ENCODE assay signal across 10 cellular contexts in the genomic region with DNA sequence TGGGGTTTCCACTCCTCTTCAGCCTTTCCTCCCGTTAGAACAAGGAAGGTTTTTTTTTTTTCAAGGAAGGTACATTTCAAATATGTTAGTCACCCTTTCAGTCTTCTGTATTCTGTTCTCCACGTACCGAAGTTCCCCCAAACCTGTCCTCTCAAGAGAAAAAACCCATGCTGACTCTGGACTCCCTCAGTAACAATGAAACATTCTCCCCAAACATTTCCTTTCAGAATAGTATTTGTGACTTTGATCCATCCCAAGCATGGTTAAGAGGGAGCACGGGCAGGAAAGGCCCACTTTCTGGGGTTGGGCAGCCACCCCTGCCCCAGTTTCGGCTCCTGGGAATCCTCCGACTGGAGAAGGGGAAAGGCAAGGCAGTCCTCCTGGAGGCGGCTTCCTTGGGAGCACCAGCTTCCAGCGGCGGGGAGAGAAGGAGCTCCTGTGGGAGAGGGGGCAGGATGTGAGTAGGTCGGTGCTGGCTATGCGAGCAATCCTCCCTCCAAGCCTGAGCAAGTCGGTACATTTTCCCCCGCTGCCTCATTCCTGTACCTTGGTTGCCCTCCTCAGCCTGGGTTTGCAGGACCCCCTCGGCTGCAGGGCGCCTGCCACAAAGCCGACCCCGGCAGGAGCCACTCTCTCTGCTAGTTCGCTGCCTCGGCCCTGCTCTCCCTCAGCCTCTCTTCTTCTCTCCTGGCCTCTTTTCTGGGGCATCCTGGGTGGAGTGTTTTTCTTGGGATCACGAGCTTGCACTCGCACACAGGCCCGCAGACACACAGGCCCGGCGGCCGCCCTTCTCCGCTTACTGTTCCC. TPM values are rescaled to one million over a fixed set of nuclear protein-coding genes. Genes with fewer than 3 reads are reported as not detected.
DNase-seq lines count a peak whose midpoint lies in the region; ATAC-seq and TF ChIP-seq lines count a peak whose summit lies in the region.
"Had no signal": no experiment of that assay in that cellular context is flagged by ENCODE, and none has a peak within 500 bp of the region (broad histone marks: within the 10 kb centered on the region; RNA-seq: fewer than 3 reads in every experiment).

No MANE protein-coding gene starts in this region.

- H3K27ac ChIP-seq in heart left ventricle (peak overlapping the region in 8 of 12 donors; percentile 9 to 93 (median 57)), mammary epithelial cell (ENCODE audit: insufficient read depth, low read depth, low read length) (peak overlapping the region; percentile 97), aorta (ENCODE audit: low read depth in 1 of 2, low read length in 2 of 2) (peak overlapping the region; percentile 53 to 73), dorsolateral prefrontal cortex (no peak overlapping the region)

- H3K4me3 ChIP-seq in heart left ventricle (peak overlapping the region in 10 of 12 donors; percentile 3 to 85 (median 54)), mammary epithelial cell (replicated peaks in 1 of 3; ENCODE audit: insufficient read depth in 1 of 3, low read depth in 2 of 3, low read length in 3 of 3) (peak overlapping the region; percentile 82 to 97 (median 91)), mononuclear cell (ENCODE audit: low read length) (peak overlapping the region; percentile 0), aorta (ENCODE audit: low read length in 2 of 2) (peak overlapping the region; percentile 80 to 91), dorsolateral prefrontal cortex (no peak overlapping the region)

- dilution Hi-C loops in mammary epithelial cell (cut with HindIII; ENCODE audit: low sequenced_read_pairs) = loop anchor here (5.0 kb wide), 1 partner anchor 241 kb away; no protein-coding TSS in a partner anchor

- BruUV-seq in mammary epithelial cell (replicated peaks; lab: Mats Ljungman, UMichigan) = no TSS peak

- WGBS in heart left ventricle, 4 donors = 4 to 7% (median 6%) methylated on average over 25 to 26 of the region's 26 CpGs
- WGBS in mammary epithelial cell (ENCODE audit: low coverage, missing lambda C conversion rate) = 2% methylated on average over 14 of the region's 26 CpGs
- 3 to 5% methylated on average over 26 of the region's 26 CpGs for WGBS in aorta, 2 donors

- intact Hi-C loops in heart left ventricle (cut with DNase I) = loop anchor here in 1 of 10 donors (5.0 kb wide), 1 partner anchor 34 kb away; a partner anchor contains a TSS
- intact Hi-C loops in Right ventricle myocardium superior (cut with DNase I) = no loop called here
- intact Hi-C loops in mammary epithelial cell (cut with micrococcal nuclease) = loop anchor here (1.0 to 5.0 kb wide), 4 partner anchors 51 to 244 kb away; no protein-coding TSS in a partner anchor
- intact Hi-C loops in aorta (cut with DNase I) = loop anchor here (2.0 to 5.0 kb wide), 5 partner anchors 19 to 1241 kb away; a partner anchor contains a TSS
- intact Hi-C loops in dorsolateral prefrontal cortex (cut with DNase I) = no loop called here

- TF ChIP-seq CTCF in heart left ventricle (IDR thresholded peaks at IDR 0.05) (no peak), mammary epithelial cell (conservative IDR thresholded peaks at IDR 0.05 in 1 of 2, IDR thresholded peaks at IDR 0.05 in 1 of 2; ENCODE audit: extremely low read depth in 1 of 2, insufficient read depth in 1 of 2, low read depth in 1 of 2, low read length in 2 of 2) (no peak), dorsolateral prefrontal cortex (IDR thresholded peaks at IDR 0.05 in 54 of 56, conservative IDR thresholded peaks at IDR 0.05 in 2 of 56; ENCODE audit: low read depth in 1 of 56, partially characterized antibody in 56 of 56) (no peak)

- H3K79me2 ChIP-seq in mammary epithelial cell (ENCODE audit: insufficient read depth, low read length) = peaks cover 89% of the 10 kb centered on the region

- in situ Hi-C loops in mammary epithelial cell (cut with MboI; ENCODE audit: low sequenced_read_pairs in 2 of 2) = no loop called here

- H3K4me2 ChIP-seq in mammary epithelial cell (ENCODE audit: insufficient read depth, low read depth, low read length) = peak overlapping the region; percentile 87

- no peak for TF ChIP-seq POLR2A in heart left ventricle (IDR thresholded peaks at IDR 0.05)

- CTCF ChIA-PET in mammary epithelial cell (lab: Charles Lee; ENCODE audit: low non-redundant PET) = interaction anchor here (0.6 to 0.9 kb wide), 4 partner anchors 37 to 415 kb away, joined by 3 to 29 read pairs (median 4); a partner anchor contains a TSS

- H4K20me1 ChIP-seq in mammary epithelial cell (ENCODE audit: insufficient read depth, low read length) = no peaks in the 10 kb centered on the region

- DNase-seq in heart left ventricle = no peak
- no peak for DNase-seq in Right ventricle myocardium superior
- peak; percentile 78 for DNase-seq in mammary epithelial cell
- DNase-seq in aorta = peak in 1 of 2 donors; percentile 58
- DNase-seq in dorsolateral prefrontal cortex = no peak
- DNase-seq in activated effector memory CD4-positive, alpha-beta T cell treated with anti-CD3 and anti-CD28 coated beads, Interleukin-2, amount 50 U/mL, for 16 hours = no peak
- DNase-seq in stimulated activated CD4-positive, alpha-beta T cell treated with anti-CD3 and anti-CD28 coated beads, Interleukin-12 subunit alpha, Interleukin-12 subunit beta, amount 100 ng/mL, for 4 hours = no peak
- DNase-seq: DND-41 had no signal

- H3K36me3 ChIP-seq in heart left ventricle (no peaks in the 10 kb centered on the region), mammary epithelial cell (ENCODE audit: insufficient read depth, low read length) (no peaks in the 10 kb centered on the region), aorta (ENCODE audit: control insufficient read depth in 1 of 2, insufficient read depth in 2 of 2, low read length in 1 of 2) (no peaks in the 10 kb centered on the region)
- H3K36me3 ChIP-seq: pancreas had no signal

- H2AFZ ChIP-seq in mammary epithelial cell (ENCODE audit: low read depth, low read length) = no peak overlapping the region

- H3K4me1 ChIP-seq in heart left ventricle = peaks cover 0 to 40% (median 15%) of the 10 kb centered on the region in 12 donors
- peaks cover 31% of the 10 kb centered on the region for H3K4me1 ChIP-seq in mammary epithelial cell (ENCODE audit: insufficient read depth, low read length)
- H3K4me1 ChIP-seq in mononuclear cell (ENCODE audit: insufficient read depth, low read length) = peaks cover 53% of the 10 kb centered on the region
- no peaks in the 10 kb centered on the region for H3K4me1 ChIP-seq in aorta (ENCODE audit: control insufficient read depth in 1 of 2, insufficient read depth in 2 of 2, low read length in 2 of 2)

- H3K9ac ChIP-seq in mammary epithelial cell (ENCODE audit: insufficient read depth, low read length) = peak overlapping the region; percentile 97

- peaks cover 65 to 100% (median 96%) of the 10 kb centered on the region in 9 donors for H3K27me3 ChIP-seq in heart left ventricle
- no peaks in the 10 kb centered on the region for H3K27me3 ChIP-seq in mammary epithelial cell (ENCODE audit: insufficient read depth, low read length)
- peaks cover 82% of the 10 kb centered on the region for H3K27me3 ChIP-seq in mononuclear cell (ENCODE audit: insufficient read depth, low read length)
- no peaks in the 10 kb centered on the region for H3K27me3 ChIP-seq in aorta (ENCODE audit: control insufficient read depth in 1 of 2, insufficient read depth in 2 of 2, low read length in 1 of 2)
- peaks cover 26 to 100% (median 100%) of the 10 kb centered on the region in 45 donors for H3K27me3 ChIP-seq in dorsolateral prefrontal cortex

- ATAC-seq in heart left ventricle = no peak
- no peak for ATAC-seq in Right ventricle myocardium superior (ENCODE audit: poor library complexity)
- ATAC-seq in aorta (ENCODE audit: low FRiP score) = peak; percentile 1

- H3K9me3 ChIP-seq in heart left ventricle (no peaks in the 10 kb centered on the region), mammary epithelial cell (replicated peaks; ENCODE audit: insufficient read depth, low read length) (no peaks in the 10 kb centered on the region), mononuclear cell (ENCODE audit: low read depth, low read length) (no peaks in the 10 kb centered on the region), aorta (ENCODE audit: control insufficient read depth, low read length) (no peaks in the 10 kb centered on the region)
- H3K9me3 ChIP-seq: pancreas had no signal

RNA-seq across cellular contexts. Expression of a gene that starts 2.1 kb away (rescaled TPM):
- total RNA-seq in heart left ventricle (under 1 TPM in 3 of 9 donors, not detected in 6; 0.12 to 0.66 (median 0.59) TPM), Right ventricle myocardium superior (0.13 TPM), mammary epithelial cell (1 to 10 TPM; 2.5 to 9.4 TPM), mononuclear cell (0.42 TPM), aorta (1 to 10 TPM; 1.3 to 1.6 TPM), dorsolateral prefrontal cortex (under 1 TPM in 2 of 120 experiments, not detected in 118; 0.21 to 0.27 TPM)
- polyA plus RNA-seq in heart left ventricle (under 1 TPM in 1 of 2 donors, not detected in 1; 0.07 TPM), mammary epithelial cell (6.0 TPM), aorta (under 1 TPM; 0.59 to 0.88 TPM)
- polyA minus RNA-seq in mammary epithelial cell = 14.9 TPM

RNA-seq across cellular contexts. Expression of a gene that starts 4.6 kb away (rescaled TPM):
- total RNA-seq in heart left ventricle = under 1 TPM in 2 of 9 donors, not detected in 7; 0.14 to 0.57 TPM
- under 1 TPM in 1 of 2 donors, not detected in 1; 0.03 TPM for polyA plus RNA-seq in heart left ventricle
- 0.11 TPM for total RNA-seq in Right ventricle myocardium superior
- total RNA-seq in mammary epithelial cell = 1 to 10 TPM in 1 of 2 donors, under 1 TPM in 1; 0.50 to 1.5 TPM
- polyA plus RNA-seq in mammary epithelial cell = 1.3 TPM
- polyA minus RNA-seq in mammary epithelial cell = 1.3 TPM
- total RNA-seq in mononuclear cell = 0.10 TPM
- total RNA-seq in aorta = 1 to 10 TPM; 1.6 to 4.7 TPM
- polyA plus RNA-seq in aorta = 1 to 10 TPM; 2.3 to 3.6 TPM
- not detected for total RNA-seq in dorsolateral prefrontal cortex

RNA-seq across cellular contexts. Expression of a gene that starts 32.7 kb away (rescaled TPM):
- total RNA-seq in heart left ventricle = 1 to 10 TPM in 3 of 9 donors, under 1 TPM in 5, not detected in 1; 0.23 to 2.6 (median 0.88) TPM
- under 1 TPM; 0.50 to 0.69 TPM for polyA plus RNA-seq in heart left ventricle
- total RNA-seq in Right ventricle myocardium superior = 0.97 TPM
- total RNA-seq in mammary epithelial cell = 1 to 10 TPM in 1 of 2 donors, not detected in 1; 1.5 TPM
- polyA plus RNA-seq in mammary epithelial cell = 1.8 TPM
- 9.3 TPM for polyA minus RNA-seq in mammary epithelial cell
- not detected for total RNA-seq in mononuclear cell
- total RNA-seq in aorta = 10 to 100 TPM in 1 of 2 donors, 1 to 10 TPM in 1; 5.6 to 11.6 TPM
- polyA plus RNA-seq in aorta = 10 to 100 TPM in 1 of 2 donors, 1 to 10 TPM in 1; 2.6 to 10.1 TPM
- total RNA-seq in dorsolateral prefrontal cortex = under 1 TPM in 2 of 120 experiments, not detected in 118; 0.38 to 0.66 TPM

RNA-seq across cellular contexts. Expression of a gene that starts 45.6 kb away (rescaled TPM):
- total RNA-seq in heart left ventricle (1 to 10 TPM in 1 of 9 donors, under 1 TPM in 2, not detected in 6; 0.28 to 2.8 (median 0.44) TPM), Right ventricle myocardium superior (0.62 TPM), mammary epithelial cell (10 to 100 TPM in 1 of 2 donors, 1 to 10 TPM in 1; 9.1 to 11.0 TPM), mononuclear cell (3.0 TPM), aorta (10 to 100 TPM in 1 of 2 donors, 1 to 10 TPM in 1; 8.0 to 11.8 TPM), dorsolateral prefrontal cortex (1 to 10 TPM in 1 of 120 experiments, under 1 TPM in 1, not detected in 118; 0.35 to 1.8 TPM)
- polyA plus RNA-seq in heart left ventricle (under 1 TPM in 1 of 2 donors, not detected in 1; 0.07 TPM), mammary epithelial cell (8.6 TPM), aorta (1 to 10 TPM; 1.6 to 2.7 TPM)
- 4.3 TPM for polyA minus RNA-seq in mammary epithelial cell

RNA-seq across cellular contexts. Expression of a gene that starts 49.7 kb away (rescaled TPM):
- total RNA-seq in heart left ventricle (not detected), Right ventricle myocardium superior (not detected), mammary epithelial cell (1 to 10 TPM; 3.1 to 4.7 TPM), mononuclear cell (not detected), aorta (1 to 10 TPM; 6.3 to 7.6 TPM), dorsolateral prefrontal cortex (not detected)
- polyA plus RNA-seq in heart left ventricle (not detected), mammary epithelial cell (0.71 TPM), aorta (under 1 TPM in 1 of 2 donors, not detected in 1; 0.97 TPM)
- polyA minus RNA-seq in mammary epithelial cell = 1.1 TPM

Comparison
In these comparisons a context has a peak if more than half of its experiments do, and no peak if none do; other contexts are left out.
1. H3K27ac ChIP-seq: peak in heart left ventricle (8 of 12), mammary epithelial cell (single experiment) and aorta (2 of 2); none in dorsolateral prefrontal cortex (0 of 59).
2. H3K4me3 ChIP-seq: peak in heart left ventricle (10 of 12), mammary epithelial cell (3 of 3), mononuclear cell (single experiment) and aorta (2 of 2); none in dorsolateral prefrontal cortex (0 of 59).
3. intact Hi-C loops: an anchor here in mammary epithelial cell (1.0 to 5.0 kb wide) and aorta (2.0 to 5.0 kb wide); none called in Right ventricle myocardium superior and dorsolateral prefrontal cortex.